ENCODE assay signal across 8 cellular contexts in the genomic region with DNA sequence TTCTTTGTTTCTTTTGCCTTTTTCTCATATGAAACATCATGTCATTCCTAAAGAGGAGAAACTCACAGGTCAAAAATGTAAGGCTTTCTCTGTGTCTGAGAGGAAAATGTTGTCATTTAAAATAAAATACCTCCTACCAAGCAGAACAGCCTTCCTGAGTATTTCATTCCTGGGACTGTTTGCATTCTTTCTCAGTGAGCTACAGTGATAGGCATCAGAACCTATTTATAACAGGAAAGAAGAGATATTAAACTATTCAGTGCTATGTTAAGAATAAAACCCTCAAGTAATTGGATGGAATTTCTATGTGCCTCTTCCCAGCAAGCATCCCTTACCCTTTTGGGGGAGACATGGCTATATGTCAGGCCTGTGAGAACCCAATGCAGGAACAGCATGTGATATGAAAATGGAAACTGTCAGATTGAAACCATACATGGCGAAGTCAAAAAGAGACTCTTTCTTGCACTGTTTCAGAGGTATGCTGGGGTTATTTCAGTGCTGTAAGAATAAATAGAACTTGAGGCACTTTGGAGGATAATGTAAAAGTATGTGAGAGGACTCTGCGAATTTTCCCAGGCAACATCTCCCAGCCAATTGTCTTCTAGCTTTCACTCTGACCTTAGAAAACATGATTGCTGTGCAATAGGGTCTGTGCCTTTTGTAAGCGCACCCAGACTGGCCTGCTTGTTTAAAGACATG.
DNase-seq lines count a peak whose midpoint lies in the region; ATAC-seq and TF ChIP-seq lines count a peak whose summit lies in the region.

No MANE protein-coding gene starts in this region.

- TF ChIP-seq CTCF in retinal pigment epithelial cell (conservative IDR thresholded peaks at IDR 0.05; ENCODE audit: low read depth, low read length) (no peak), dorsolateral prefrontal cortex (IDR thresholded peaks at IDR 0.05 in 54 of 56, conservative IDR thresholded peaks at IDR 0.05 in 2 of 56; ENCODE audit: low read depth in 1 of 56, partially characterized antibody in 56 of 56) (no peak)

- peak; percentile 95 for DNase-seq in dedifferentiated amniotic fluid mesenchymal stem cell (ENCODE audit: extremely low spot score)
- peak; percentile 74 for DNase-seq in retinal pigment epithelial cell (ENCODE audit: low read depth)
- DNase-seq in dorsolateral prefrontal cortex: no peak
- no peak for DNase-seq in NCI-H1436 (lab: John Stamatoyannopoulos, UW)

- H3K4me3 ChIP-seq in retinal pigment epithelial cell (ENCODE audit: low read length) (no peak overlapping the region), dorsolateral prefrontal cortex (peak overlapping the region in 1 of 59 donors; percentile 7)

- peak overlapping the region in 11 of 59 donors; percentile 4 to 60 (median 17) for H3K27ac ChIP-seq in dorsolateral prefrontal cortex

- peak; percentile 60 for ATAC-seq in GM18907 (IDR thresholded peaks at IDR 0.05; ENCODE audit: unreplicated experiment)
- peak; percentile 72 for ATAC-seq in HG03342 (IDR thresholded peaks at IDR 0.05; ENCODE audit: unreplicated experiment)
- no peak for ATAC-seq in HG03175 (IDR thresholded peaks at IDR 0.05; ENCODE audit: unreplicated experiment)
- ATAC-seq in HG02763 (IDR thresholded peaks at IDR 0.05; ENCODE audit: unreplicated experiment): no peak

- intact Hi-C loops in dorsolateral prefrontal cortex (cut with DNase I): no loop called here

- H3K27me3 ChIP-seq in dorsolateral prefrontal cortex: no peaks in the 10 kb centered on the region

Comparison
In these comparisons a context has a peak if more than half of its experiments do, and no peak if none do; other contexts are left out.
1. ATAC-seq: peak in GM18907 (single experiment) and HG03342 (single experiment); none in HG03175 (single experiment) and HG02763 (single experiment).
2. DNase-seq: peak in dedifferentiated amniotic fluid mesenchymal stem cell (single experiment) and retinal pigment epithelial cell (single experiment); none in dorsolateral prefrontal cortex (0 of 10) and NCI-H1436 (single experiment).